ENCODE assay signal across 7 cellular contexts in genomic region chr2:207710814-207711740, GRCh38. TPM values are rescaled to one million over a fixed set of nuclear protein-coding genes. Genes with fewer than 3 reads are reported as not detected.
DNase-seq lines count a peak whose midpoint lies in the region; ATAC-seq, FAIRE-seq and TF ChIP-seq lines count a peak whose summit lies in the region.

CCNYL1 (plus strand) TSS chr2:207711640; CDS start chr2:207711897, 257 bp downstream.

- H4K20me1 ChIP-seq in GM12878 (ENCODE audit: control insufficient read depth, insufficient read depth): no peaks in the 10 kb centered on the region

- POLR2A ChIA-PET in GM12878 (lab: Charles Lee): interaction anchor here (0.6 to 4.0 kb wide), 11 partner anchors 12 to 1466 kb away, joined by 3 to 84 read pairs (median 6); partner anchors contain the start of genes CREB1 and METTL21A

- peak within 1 kb of the TSS; percentile 75 for H3K27ac ChIP-seq in GM12878 (ENCODE audit: control insufficient read depth, insufficient read depth)

- no peak for TF ChIP-seq RAD21 in GM12878 (IDR thresholded peaks at IDR 0.05; ENCODE audit: insufficient read depth, low read depth, low read length)

- no peaks in the 10 kb centered on the region for H3K9me3 ChIP-seq in GM12878 (replicated peaks; ENCODE audit: control insufficient read depth, insufficient read depth, low read length)

- in situ Hi-C loops in GM12878 (cut with MboI): no loop called here

- no peaks in the 10 kb centered on the region for H3K27me3 ChIP-seq in GM12878 (replicated peaks in 1 of 2; ENCODE audit: control insufficient read depth in 2 of 2, insufficient read depth in 2 of 2, low read length in 1 of 2)

- H2AFZ ChIP-seq in GM12878 (ENCODE audit: control insufficient read depth, low read depth, low read length): peak within 1 kb of the TSS; percentile 94

- peak within 1 kb of the TSS; percentile 77 for H3K9ac ChIP-seq in GM12878 (ENCODE audit: control insufficient read depth, insufficient read depth, low read length)

- peak within 1 kb of the TSS; percentile 96 for H3K4me3 ChIP-seq in GM12878

- FAIRE-seq in GM12878 (lab: Jason Lieb, UNC): peak; percentile 92

- TF ChIP-seq EP300 in GM12878 (IDR thresholded peaks at IDR 0.05; ENCODE audit: borderline replicate concordance in 1 of 2, control insufficient read depth in 1 of 2, low read depth in 2 of 2, low read length in 2 of 2): no peak

- WGBS in GM12878 (ENCODE audit: insufficient coverage, insufficient replicate concordance, low lambda C conversion rate, missing lambda C conversion rate): under 1% methylated on average over 40 of the region's 60 CpGs

- CTCF ChIA-PET in GM12878 (lab: Yijun Ruan, JAX): interaction anchor here (0.6 to 4.5 kb wide), 11 partner anchors 11 to 90 kb away, joined by 3 to 26 read pairs (median 3); no protein-coding TSS in a partner anchor

- H3K4me1 ChIP-seq in GM12878 (ENCODE audit: control insufficient read depth, insufficient read depth, low read length): no peaks in the 10 kb centered on the region

- intact Hi-C loops in GM12878 (cut with micrococcal nuclease; ENCODE audit: unreplicated experiment): loop anchor here (5.0 kb wide), 1 partner anchor 179 kb away; no protein-coding TSS in a partner anchor

- TF ChIP-seq CTCF in GM12878 (IDR thresholded peaks at IDR 0.05 in 2 of 3, conservative IDR thresholded peaks at IDR 0.05 in 1 of 3; ENCODE audit: control insufficient read depth in 2 of 3, extremely low read depth in 1 of 3, insufficient read depth in 1 of 3, low read depth in 3 of 3, low read length in 3 of 3): no peak

- TSS peak; percentile 98 for BruUV-seq in GM12878 (replicated peaks; lab: Mats Ljungman, UMichigan)

- SMC1A ChIA-PET in GM12878 (lab: Charles Lee; ENCODE audit: uncharacterized antibody, unreplicated experiment): interaction anchor here (0.8 to 3.9 kb wide), 5 partner anchors 11 to 86 kb away, joined by 3 to 21 read pairs (median 7); partner anchors contain the start of gene METTL21A

- peak within 1 kb of the TSS; percentile 57 for H3K4me2 ChIP-seq in GM12878 (ENCODE audit: control insufficient read depth, insufficient read depth)

- RAD21 ChIA-PET in GM12878 (lab: Charles Lee; ENCODE audit: unreplicated experiment): interaction anchor here (0.8 to 3.3 kb wide), 11 partner anchors 10 to 263 kb away, joined by 3 to 24 read pairs (median 6); partner anchors contain the start of genes CREB1 and METTL21A

- ATAC-seq in GM18505 (IDR thresholded peaks at IDR 0.05; ENCODE audit: unreplicated experiment) (peak; percentile 98), HG02973 (IDR thresholded peaks at IDR 0.05; ENCODE audit: unreplicated experiment) (peak; percentile 97), GM12878 (peak; percentile 99)

- TF ChIP-seq POLR2A in GM18505 (IDR thresholded peaks at IDR 0.05; ENCODE audit: borderline replicate concordance, extremely low read depth, insufficient read depth, insufficient read length): peak; percentile 73
- TF ChIP-seq POLR2A in GM12878 (IDR thresholded peaks at IDR 0.05; ENCODE audit: low read depth, low read length): peak; percentile 87

- no peaks in the 10 kb centered on the region for H3K36me3 ChIP-seq in GM12878 (ENCODE audit: control insufficient read depth in 2 of 2, insufficient read depth in 2 of 2, low read length in 1 of 2)

- H3K79me2 ChIP-seq in GM12878 (ENCODE audit: control insufficient read depth, insufficient read depth, low read length): peaks cover 18% of the 10 kb centered on the region

- DNase-seq in NCI-H2029 (lab: John Stamatoyannopoulos, UW): peak; percentile 98
- DNase-seq in T1000 (lab: John Stamatoyannopoulos, UW): peak; percentile 99
- DNase-seq in GM12878 (ENCODE audit: low read depth, low spot score): peak; percentile 93
- DNase-seq in hippocampal formation (lab: John Stamatoyannopoulos, UW): peak; percentile 98
- peak; percentile 95 for DNase-seq in retina

TF ChIP-seq in GM12878, 131 proteins besides CTCF, POLR2A, EP300 and RAD21 (continues in another document):
- TF ChIP-seq BCL11A (IDR thresholded peaks at IDR 0.05; ENCODE audit: low read depth, low read length): no peak
- no peak for TF ChIP-seq BCLAF1 (IDR thresholded peaks at IDR 0.05)
- TF ChIP-seq SRF (IDR thresholded peaks at IDR 0.05; ENCODE audit: low read depth in 2 of 2, low read length in 2 of 2): 0 out of 4 replicates have a peak, but pooled peaks of 1 of the 2 experiments have one; percentile 23
- TF ChIP-seq RAD51 (IDR thresholded peaks at IDR 0.05): peak; percentile 98
- TF ChIP-seq ATF3 (IDR thresholded peaks at IDR 0.05; ENCODE audit: borderline replicate concordance, extremely low read depth, low read depth, low read length): peak; percentile 90; the same call in 1 of the 2 replicates
- TF ChIP-seq ZNF24 (IDR thresholded peaks at IDR 0.05): no peak
- peak; percentile 95 for TF ChIP-seq USF1 (IDR thresholded peaks at IDR 0.05; ENCODE audit: borderline replicate concordance, extremely low read length, insufficient read depth, low read depth, low read length)
- TF ChIP-seq TAF1 (IDR thresholded peaks at IDR 0.05; ENCODE audit: borderline replicate concordance, low read depth, low read length): peak; percentile 54; the same call in 1 of the 2 replicates
- TF ChIP-seq ELK1 (IDR thresholded peaks at IDR 0.05; ENCODE audit: low read depth, low read length): peak; percentile 49; the same call in 1 of the 2 replicates

RNA-seq across cellular contexts. Expression of gene CCNYL1, which starts in this region (rescaled TPM):
- total RNA-seq in GM12878 (2013; cell fraction: nucleolus; rRNA removed): 8.3 and 11.0 TPM in 2 replicates
- total RNA-seq in GM12878 (2014; rRNA removed): 3.6 and 4.0 TPM in 2 replicates
- 5.9 and 6.4 TPM in 2 replicates for total RNA-seq in GM12878 (2014; rRNA removed; fragmentation: Illumina TruSeq; extraction: Trizol)
- total RNA-seq in GM12878 (2021): 6.8 and 8.0 TPM in 2 replicates
- polyA plus RNA-seq in GM12878 (2011; ENCODE audit: low read depth): 2.3 TPM
- polyA plus RNA-seq in GM12878 (2011; rRNA removed): 12.3 and 17.8 TPM in 2 replicates
- 6.0 and 6.8 TPM in 2 replicates for polyA plus RNA-seq in GM12878 (2011; cell fraction: cytosol; rRNA removed)
- polyA plus RNA-seq in GM12878 (2011; cell fraction: nucleus; rRNA removed): 6.1 and 8.9 TPM in 2 replicates
- 3.7 and 3.8 TPM in 2 replicates for polyA plus RNA-seq in GM12878 (2012)
- 9.5 and 13.9 TPM in 2 replicates for polyA plus RNA-seq in GM12878 (2014; fragmentation: Illumina TruSeq; extraction: Trizol)
- 1 to 10 TPM; 2.4 to 3.7 TPM for polyA plus RNA-seq in GM12878 (2014; fragmentation: Nextera tagmentation; extraction: Ambion mirVana)
- 6.4 and 7.4 TPM in 2 replicates for polyA plus RNA-seq in GM12878 (2014; rRNA removed)
- 1 to 10 TPM; 1.8 to 5.9 TPM for polyA plus RNA-seq in GM12878 (2016; fragmentation: Nextera tagmentation; extraction: Ambion mirVana)
- polyA minus RNA-seq in GM12878 (2011; rRNA and poly(A)+ RNA removed): 6.8 and 7.6 TPM in 2 replicates
- 2.7 and 7.5 TPM in 2 replicates for polyA minus RNA-seq in GM12878 (2011; cell fraction: cytosol; rRNA and poly(A)+ RNA removed)
- 5.7 and 9.5 TPM in 2 replicates for polyA minus RNA-seq in GM12878 (2011; cell fraction: nucleus; rRNA and poly(A)+ RNA removed)

Comparison
In these comparisons a context has a peak if more than half of its experiments do, and no peak if none do; other contexts are left out.
1. Peak in every context shown above with its lines: DNase-seq, ATAC-seq, H3K4me3 ChIP-seq and H3K27ac ChIP-seq.